Comparison of ENCODE assay signal across 20 cellular contexts in genomic region chr16:52114414-52114813, GRCh38.
DNase-seq lines count a peak whose midpoint lies in the region; ATAC-seq, FAIRE-seq and TF ChIP-seq lines count a peak whose summit lies in the region.
"Had no signal": no experiment of that assay in that cellular context is flagged by ENCODE, and none has a peak within 500 bp of the region (broad histone marks: within the 10 kb centered on the region; RNA-seq: fewer than 3 reads in every experiment).

No MANE protein-coding gene starts in this region.

- no peak overlapping the region for H2BK15ac ChIP-seq in H9 (ENCODE audit: low read depth, low read length)

- WGBS in small intestine, 3 donors: 18 to 43% (median 31%) methylated on average over 3 of the region's 3 CpGs
- WGBS in H9 (ENCODE audit: extremely low coverage, insufficient read length, low lambda C conversion rate): no CpG with 5 or more reads among the region's 3 CpGs

- no peaks in the 10 kb centered on the region for H3K79me2 ChIP-seq in H9 (ENCODE audit: insufficient read depth, low read length)

- H3K18ac ChIP-seq in H9 (ENCODE audit: insufficient read length, low read depth, low read length): no peak overlapping the region

- H3K9me3 ChIP-seq in small intestine (ENCODE audit: control insufficient read depth, low read depth) (peaks cover 3% of the 10 kb centered on the region), H9 (ENCODE audit: control insufficient read depth, low read depth, low read length) (no peaks in the 10 kb centered on the region)

- no peak overlapping the region for H2BK12ac ChIP-seq in H9 (ENCODE audit: insufficient read length, low read depth, low read length)

- H3K36me3 Mint-ChIP-seq in H9 (ENCODE audit: insufficient read depth in 1 of 3, low read depth in 3 of 3): peaks cover 3 to 6% (median 4%) of the 10 kb centered on the region in 3 experiments; a peak in 6 of 7 replicates
- H3K36me3 Mint-ChIP-seq: activated CD4-positive, alpha-beta memory T cell treated with anti-CD3 and anti-CD28 coated beads for 36 hours; mesothelial cell of epicardium had no signal

- H4K8ac ChIP-seq in H9 (replicated peaks; ENCODE audit: insufficient read length, low read depth, low read length): no peak overlapping the region

- no peak overlapping the region for H3K23ac ChIP-seq in H9 (ENCODE audit: insufficient read length, low read depth, low read length)

- H3K27ac Mint-ChIP-seq in H9: no peak overlapping the region
- H3K27ac Mint-ChIP-seq: activated CD4-positive, alpha-beta memory T cell treated with anti-CD3 and anti-CD28 coated beads for 36 hours; CD4-positive, alpha-beta T cell; endodermal cell; mesothelial cell of epicardium had no signal

- H3K4ac ChIP-seq in H9 (ENCODE audit: low read depth, low read length): no peak overlapping the region

- no peak overlapping the region for H4K91ac ChIP-seq in H9 (ENCODE audit: insufficient read length, low read depth, low read length)

- H2AFZ ChIP-seq in H9 (ENCODE audit: low read length): no peak overlapping the region

- no peak overlapping the region for H3K14ac ChIP-seq in H9 (ENCODE audit: insufficient read depth, low read length)

- no peak overlapping the region for H3K4me3 ChIP-seq in small intestine (ENCODE audit: low read depth in 1 of 2, low read length in 2 of 2)
- H3K4me3 ChIP-seq: A549, upper lobe of left lung had no signal

- H2BK120ac ChIP-seq in H9 (ENCODE audit: low read depth, low read length, poor library complexity, severe bottlenecking): no peak overlapping the region

- TF ChIP-seq CTCF in H9 (conservative IDR thresholded peaks at IDR 0.05): no peak

- no peaks in the 10 kb centered on the region for H3K4me1 ChIP-seq in small intestine (ENCODE audit: control insufficient read depth in 2 of 2, insufficient read depth in 1 of 2, low read depth in 1 of 2, low read length in 1 of 2)
- peaks cover 4% of the 10 kb centered on the region; the same call in 1 of the 2 replicates for H3K4me1 ChIP-seq in H9 (ENCODE audit: insufficient read depth, low read length)
- H3K4me1 ChIP-seq: A549 had no signal

- H3T11ph ChIP-seq in H9 (ENCODE audit: low read length): no peak overlapping the region

- in situ Hi-C loops in SK-MEL-5 (cut with HindIII; ENCODE audit: low pct_unique_long_range_greater_than_20kb, low sequenced_read_pairs): no loop called here

- H3K36me3 ChIP-seq in small intestine (ENCODE audit: control insufficient read depth in 2 of 2, insufficient read depth in 2 of 2, low read length in 2 of 2): no peaks in the 10 kb centered on the region
- H3K36me3 ChIP-seq: upper lobe of left lung had no signal

- no peaks in the 10 kb centered on the region for H3K79me1 ChIP-seq in H9 (ENCODE audit: insufficient read depth, low read depth, low read length, poor library complexity, severe bottlenecking)

- H3K9ac ChIP-seq in H9 (ENCODE audit: extremely low read depth, insufficient read length, low read length): no peak overlapping the region

- no peaks in the 10 kb centered on the region; the same call in 1 of the 2 replicates for H3K27me3 Mint-ChIP-seq in H9 (ENCODE audit: low read depth)
- H3K27me3 Mint-ChIP-seq: activated CD4-positive, alpha-beta memory T cell treated with anti-CD3 and anti-CD28 coated beads for 36 hours; CD4-positive, alpha-beta T cell had no signal

- no peaks in the 10 kb centered on the region for H4K20me1 ChIP-seq in H9 (ENCODE audit: control insufficient read depth, insufficient read depth, insufficient read length)

- no peak overlapping the region for H4K5ac ChIP-seq in H9 (ENCODE audit: insufficient read length, low read depth, low read length)

- no peaks in the 10 kb centered on the region for H3K23me2 ChIP-seq in H9 (ENCODE audit: insufficient read length, low read depth, low read length, poor library complexity, severe bottlenecking)

- H3K27me3 ChIP-seq in small intestine (ENCODE audit: control insufficient read depth in 2 of 2, insufficient read depth in 2 of 2, low read length in 2 of 2) (no peaks in the 10 kb centered on the region), H9 (ENCODE audit: insufficient read depth, low read length) (no peaks in the 10 kb centered on the region)
- H3K27me3 ChIP-seq: upper lobe of left lung had no signal

- H2BK20ac ChIP-seq in H9 (ENCODE audit: low read depth, low read length, poor library complexity, severe bottlenecking): no peak overlapping the region

- no peak overlapping the region for H3K56ac ChIP-seq in H9 (ENCODE audit: insufficient read length, low read depth, low read length)

- H3K27ac ChIP-seq in small intestine (ENCODE audit: low read depth in 1 of 2, low read length in 1 of 2) (no peak overlapping the region), H9 (ENCODE audit: insufficient read length, low read depth, low read length) (no peak overlapping the region)
- H3K27ac ChIP-seq: A549, upper lobe of left lung had no signal

- H3K4me2 ChIP-seq in H9 (ENCODE audit: insufficient read depth, insufficient read length, low read length): no peak overlapping the region
- H3K4me2 ChIP-seq: A549 had no signal

- peaks cover 49 to 51% of the 10 kb centered on the region in 2 experiments for H3K4me1 Mint-ChIP-seq in H9

- FAIRE-seq in small intestine (lab: Jason Lieb, UNC): peak; percentile 36
- FAIRE-seq: A549 had no signal

- peaks cover 6 to 7% of the 10 kb centered on the region in 2 experiments for H3K9me3 Mint-ChIP-seq in H9

- no peak overlapping the region for H2AK5ac ChIP-seq in H9 (ENCODE audit: insufficient read length, low read length)

- H3K4me3 Mint-ChIP-seq in H9: no peak overlapping the region
- H3K4me3 Mint-ChIP-seq: activated CD4-positive, alpha-beta memory T cell treated with anti-CD3 and anti-CD28 coated beads for 36 hours; CD4-positive, alpha-beta T cell; endodermal cell; mesothelial cell of epicardium had no signal

- H2BK5ac ChIP-seq in H9 (ENCODE audit: insufficient read length, low read length): no peak overlapping the region

- DNase-seq in NCI-H446 treated with DMSO at 0.1 percent for 48 hours (lab: John Stamatoyannopoulos, UW): peak; percentile 2
- DNase-seq in NCI-H446 (lab: John Stamatoyannopoulos, UW): no peak
- DNase-seq in SK-MEL-5 (ENCODE audit: low read depth, low spot score): peak; percentile 4
- DNase-seq in kidney tubule cell (ENCODE audit: low spot score): peak; percentile 78
- DNase-seq in small intestine: peak; percentile 72
- no peak for DNase-seq in H9
- no peak for DNase-seq in stimulated activated CD4-positive, alpha-beta T cell treated with anti-CD3 and anti-CD28 coated beads, Interleukin-4, amount 100 ng/mL, for 4 hours
- DNase-seq: activated CD4-positive, alpha-beta memory T cell treated with anti-CD3 and anti-CD28 coated beads for 36 hours; activated T-cell treated with anti-CD3 and anti-CD28 coated beads, Interleukin-2, amount 50 U/mL, for 48 hours; CD4-positive, alpha-beta T cell; cerebellar nuclear complex; endodermal cell; GOT3; NCI-H226; occipital lobe; stimulated activated naive CD4-positive, alpha-beta T cell had no signal

- ATAC-seq in GM21367 (IDR thresholded peaks at IDR 0.05; ENCODE audit: unreplicated experiment): no peak
- ATAC-seq: A549 had no signal

Comparison
In these comparisons a context has a peak if more than half of its experiments do, and no peak if none do; other contexts are left out.
1. DNase-seq: peak in NCI-H446 treated with DMSO at 0.1 percent for 48 hours (single experiment), SK-MEL-5 (single experiment), kidney tubule cell (single experiment) and small intestine (single experiment); none in NCI-H446 (0 of 2), H9 (single experiment) and stimulated activated CD4-positive, alpha-beta T cell treated with anti-CD3 and anti-CD28 coated beads, Interleukin-4, amount 100 ng/mL, for 4 hours (0 of 2).